ENCODE assay signal across 1 cellular context in the genomic region with DNA sequence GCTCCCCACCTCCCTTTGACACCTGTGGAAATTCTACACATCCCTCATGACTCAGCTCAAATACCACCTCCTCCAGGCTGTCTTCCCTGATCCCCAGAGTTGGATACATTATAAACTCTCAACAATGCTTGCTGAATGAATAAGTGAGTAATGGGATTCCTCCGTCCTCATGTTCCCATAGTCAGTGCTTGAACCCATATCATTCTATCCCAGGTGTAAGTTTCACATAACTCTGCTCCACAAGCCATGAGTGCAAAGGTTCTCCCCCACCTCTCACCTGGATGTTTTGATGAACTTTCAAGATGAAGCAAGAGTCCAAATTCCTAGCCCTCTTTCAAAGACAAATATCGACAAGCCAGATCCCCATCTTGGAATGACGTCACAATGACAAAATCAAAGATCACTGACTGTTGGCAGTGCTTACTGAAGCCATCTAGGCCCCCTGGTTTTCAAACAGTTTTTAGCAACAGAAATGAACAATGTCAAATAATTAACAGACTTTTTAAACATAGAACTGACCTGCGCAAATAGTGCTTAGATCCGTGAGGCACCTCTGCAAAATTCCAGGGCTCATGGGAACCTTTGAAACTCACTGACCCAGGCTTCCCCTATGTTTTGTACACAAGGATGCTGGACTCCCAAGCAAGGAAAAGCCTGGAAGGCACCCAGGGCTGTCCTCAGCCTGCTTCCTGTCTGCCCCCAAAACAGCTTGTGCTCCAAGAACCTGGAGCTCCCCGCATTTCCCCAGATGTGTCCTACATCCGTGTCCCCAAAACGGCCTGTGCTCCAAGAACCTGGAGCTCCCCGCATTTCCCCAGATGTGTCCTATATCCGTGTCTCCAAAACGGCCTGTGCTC.
A peak's percentile ranks its signal among the peaks of the same experiment; 100 is the strongest.
TF ChIP-seq lines count a peak whose summit lies in the region.

No MANE protein-coding gene starts in this region.

TF ChIP-seq in HepG2, 621 proteins besides CTCF, POLR2A, EP300 and RAD21 (continued from another document and continues in another):
- TF ChIP-seq, protein P1, sequence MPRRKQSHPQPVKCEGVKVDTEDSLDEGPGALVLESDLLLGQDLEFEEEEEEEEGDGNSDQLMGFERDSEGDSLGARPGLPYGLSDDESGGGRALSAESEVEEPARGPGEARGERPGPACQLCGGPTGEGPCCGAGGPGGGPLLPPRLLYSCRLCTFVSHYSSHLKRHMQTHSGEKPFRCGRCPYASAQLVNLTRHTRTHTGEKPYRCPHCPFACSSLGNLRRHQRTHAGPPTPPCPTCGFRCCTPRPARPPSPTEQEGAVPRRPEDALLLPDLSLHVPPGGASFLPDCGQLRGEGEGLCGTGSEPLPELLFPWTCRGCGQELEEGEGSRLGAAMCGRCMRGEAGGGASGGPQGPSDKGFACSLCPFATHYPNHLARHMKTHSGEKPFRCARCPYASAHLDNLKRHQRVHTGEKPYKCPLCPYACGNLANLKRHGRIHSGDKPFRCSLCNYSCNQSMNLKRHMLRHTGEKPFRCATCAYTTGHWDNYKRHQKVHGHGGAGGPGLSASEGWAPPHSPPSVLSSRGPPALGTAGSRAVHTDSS (CRISPR knock-in tag; conservative IDR thresholded peaks at IDR 0.05), result no peak
- TF ChIP-seq ARNT2 (CRISPR knock-in tag; IDR thresholded peaks at IDR 0.05; ENCODE audit: low read depth), result no peak
- peak; percentile 86 for TF ChIP-seq DPF2 (CRISPR knock-in tag; IDR thresholded peaks at IDR 0.05; ENCODE audit: borderline replicate concordance, low read depth)
- TF ChIP-seq, protein P2, sequence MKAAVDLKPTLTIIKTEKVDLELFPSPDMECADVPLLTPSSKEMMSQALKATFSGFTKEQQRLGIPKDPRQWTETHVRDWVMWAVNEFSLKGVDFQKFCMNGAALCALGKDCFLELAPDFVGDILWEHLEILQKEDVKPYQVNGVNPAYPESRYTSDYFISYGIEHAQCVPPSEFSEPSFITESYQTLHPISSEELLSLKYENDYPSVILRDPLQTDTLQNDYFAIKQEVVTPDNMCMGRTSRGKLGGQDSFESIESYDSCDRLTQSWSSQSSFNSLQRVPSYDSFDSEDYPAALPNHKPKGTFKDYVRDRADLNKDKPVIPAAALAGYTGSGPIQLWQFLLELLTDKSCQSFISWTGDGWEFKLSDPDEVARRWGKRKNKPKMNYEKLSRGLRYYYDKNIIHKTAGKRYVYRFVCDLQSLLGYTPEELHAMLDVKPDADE (CRISPR knock-in tag; IDR thresholded peaks at IDR 0.05), result no peak
- no peak for TF ChIP-seq SOX6 (IDR thresholded peaks at IDR 0.05)
- peak; percentile 96 for TF ChIP-seq SOX6 (CRISPR knock-in tag; IDR thresholded peaks at IDR 0.05)
- peak; percentile 86 for TF ChIP-seq NR2F6 (IDR thresholded peaks at IDR 0.05)
- peak; percentile 52 for TF ChIP-seq NR2F6 (CRISPR knock-in tag; IDR thresholded peaks at IDR 0.05)
- TF ChIP-seq ZNF687 (CRISPR knock-in tag; IDR thresholded peaks at IDR 0.05), result peak; percentile 77
- TF ChIP-seq HOXA9 (CRISPR knock-in tag; IDR thresholded peaks at IDR 0.05; ENCODE audit: borderline replicate concordance), result no peak
- peak; percentile 47; the same call in 1 of the 2 replicates for TF ChIP-seq SRY (CRISPR knock-in tag; IDR thresholded peaks at IDR 0.05)
- no peak for TF ChIP-seq ZNF652 (CRISPR knock-in tag; IDR thresholded peaks at IDR 0.05; ENCODE audit: borderline replicate concordance, low read depth)
- TF ChIP-seq MED8 (CRISPR knock-in tag; IDR thresholded peaks at IDR 0.05; ENCODE audit: insufficient replicate concordance), result no peak
- TF ChIP-seq CC2D1A (CRISPR knock-in tag; IDR thresholded peaks at IDR 0.05), result no peak
- TF ChIP-seq, protein P3, sequence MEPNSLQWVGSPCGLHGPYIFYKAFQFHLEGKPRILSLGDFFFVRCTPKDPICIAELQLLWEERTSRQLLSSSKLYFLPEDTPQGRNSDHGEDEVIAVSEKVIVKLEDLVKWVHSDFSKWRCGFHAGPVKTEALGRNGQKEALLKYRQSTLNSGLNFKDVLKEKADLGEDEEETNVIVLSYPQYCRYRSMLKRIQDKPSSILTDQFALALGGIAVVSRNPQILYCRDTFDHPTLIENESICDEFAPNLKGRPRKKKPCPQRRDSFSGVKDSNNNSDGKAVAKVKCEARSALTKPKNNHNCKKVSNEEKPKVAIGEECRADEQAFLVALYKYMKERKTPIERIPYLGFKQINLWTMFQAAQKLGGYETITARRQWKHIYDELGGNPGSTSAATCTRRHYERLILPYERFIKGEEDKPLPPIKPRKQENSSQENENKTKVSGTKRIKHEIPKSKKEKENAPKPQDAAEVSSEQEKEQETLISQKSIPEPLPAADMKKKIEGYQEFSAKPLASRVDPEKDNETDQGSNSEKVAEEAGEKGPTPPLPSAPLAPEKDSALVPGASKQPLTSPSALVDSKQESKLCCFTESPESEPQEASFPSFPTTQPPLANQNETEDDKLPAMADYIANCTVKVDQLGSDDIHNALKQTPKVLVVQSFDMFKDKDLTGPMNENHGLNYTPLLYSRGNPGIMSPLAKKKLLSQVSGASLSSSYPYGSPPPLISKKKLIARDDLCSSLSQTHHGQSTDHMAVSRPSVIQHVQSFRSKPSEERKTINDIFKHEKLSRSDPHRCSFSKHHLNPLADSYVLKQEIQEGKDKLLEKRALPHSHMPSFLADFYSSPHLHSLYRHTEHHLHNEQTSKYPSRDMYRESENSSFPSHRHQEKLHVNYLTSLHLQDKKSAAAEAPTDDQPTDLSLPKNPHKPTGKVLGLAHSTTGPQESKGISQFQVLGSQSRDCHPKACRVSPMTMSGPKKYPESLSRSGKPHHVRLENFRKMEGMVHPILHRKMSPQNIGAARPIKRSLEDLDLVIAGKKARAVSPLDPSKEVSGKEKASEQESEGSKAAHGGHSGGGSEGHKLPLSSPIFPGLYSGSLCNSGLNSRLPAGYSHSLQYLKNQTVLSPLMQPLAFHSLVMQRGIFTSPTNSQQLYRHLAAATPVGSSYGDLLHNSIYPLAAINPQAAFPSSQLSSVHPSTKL (CRISPR knock-in tag; IDR thresholded peaks at IDR 0.05), result peak; percentile 90
- TF ChIP-seq ZNF468 (CRISPR knock-in tag; IDR thresholded peaks at IDR 0.05), result no peak
- TF ChIP-seq KLF12 (CRISPR knock-in tag; IDR thresholded peaks at IDR 0.05; ENCODE audit: borderline replicate concordance), result no peak
- 0 out of 2 replicates have a peak, but pooled peaks have one; percentile 9 for TF ChIP-seq ZC3H13 (CRISPR knock-in tag; IDR thresholded peaks at IDR 0.05)
- TF ChIP-seq RELA (CRISPR knock-in tag; IDR thresholded peaks at IDR 0.05), result no peak
- no peak for TF ChIP-seq SRSF9 (IDR thresholded peaks at IDR 0.05; ENCODE audit: borderline replicate concordance, insufficient read depth, low read depth, low read length, poor library complexity, severe bottlenecking)
- no peak for TF ChIP-seq TFDP1 (CRISPR knock-in tag; IDR thresholded peaks at IDR 0.05; ENCODE audit: borderline replicate concordance)
- TF ChIP-seq ZNF441 (CRISPR knock-in tag; IDR thresholded peaks at IDR 0.05; ENCODE audit: borderline replicate concordance), result peak; percentile 22; the same call in 1 of the 2 replicates
- TF ChIP-seq, protein P4, sequence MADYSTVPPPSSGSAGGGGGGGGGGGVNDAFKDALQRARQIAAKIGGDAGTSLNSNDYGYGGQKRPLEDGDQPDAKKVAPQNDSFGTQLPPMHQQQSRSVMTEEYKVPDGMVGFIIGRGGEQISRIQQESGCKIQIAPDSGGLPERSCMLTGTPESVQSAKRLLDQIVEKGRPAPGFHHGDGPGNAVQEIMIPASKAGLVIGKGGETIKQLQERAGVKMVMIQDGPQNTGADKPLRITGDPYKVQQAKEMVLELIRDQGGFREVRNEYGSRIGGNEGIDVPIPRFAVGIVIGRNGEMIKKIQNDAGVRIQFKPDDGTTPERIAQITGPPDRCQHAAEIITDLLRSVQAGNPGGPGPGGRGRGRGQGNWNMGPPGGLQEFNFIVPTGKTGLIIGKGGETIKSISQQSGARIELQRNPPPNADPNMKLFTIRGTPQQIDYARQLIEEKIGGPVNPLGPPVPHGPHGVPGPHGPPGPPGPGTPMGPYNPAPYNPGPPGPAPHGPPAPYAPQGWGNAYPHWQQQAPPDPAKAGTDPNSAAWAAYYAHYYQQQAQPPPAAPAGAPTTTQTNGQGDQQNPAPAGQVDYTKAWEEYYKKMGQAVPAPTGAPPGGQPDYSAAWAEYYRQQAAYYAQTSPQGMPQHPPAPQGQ (CRISPR knock-in tag; IDR thresholded peaks at IDR 0.05; ENCODE audit: borderline replicate concordance), result no peak
- TF ChIP-seq ZNF256 (CRISPR knock-in tag; conservative IDR thresholded peaks at IDR 0.05), result no peak
- no peak for TF ChIP-seq ZNF274 (CRISPR knock-in tag; IDR thresholded peaks at IDR 0.05)
- TF ChIP-seq, protein P5, sequence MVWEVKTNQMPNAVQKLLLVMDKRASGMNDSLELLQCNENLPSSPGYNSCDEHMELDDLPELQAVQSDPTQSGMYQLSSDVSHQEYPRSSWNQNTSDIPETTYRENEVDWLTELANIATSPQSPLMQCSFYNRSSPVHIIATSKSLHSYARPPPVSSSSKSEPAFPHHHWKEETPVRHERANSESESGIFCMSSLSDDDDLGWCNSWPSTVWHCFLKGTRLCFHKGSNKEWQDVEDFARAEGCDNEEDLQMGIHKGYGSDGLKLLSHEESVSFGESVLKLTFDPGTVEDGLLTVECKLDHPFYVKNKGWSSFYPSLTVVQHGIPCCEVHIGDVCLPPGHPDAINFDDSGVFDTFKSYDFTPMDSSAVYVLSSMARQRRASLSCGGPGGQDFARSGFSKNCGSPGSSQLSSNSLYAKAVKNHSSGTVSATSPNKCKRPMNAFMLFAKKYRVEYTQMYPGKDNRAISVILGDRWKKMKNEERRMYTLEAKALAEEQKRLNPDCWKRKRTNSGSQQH (CRISPR knock-in tag; IDR thresholded peaks at IDR 0.05; ENCODE audit: low read depth), result 0 out of 2 replicates have a peak, but pooled peaks have one; percentile 12
- no peak for TF ChIP-seq REXO4 (CRISPR knock-in tag; IDR thresholded peaks at IDR 0.05; ENCODE audit: borderline replicate concordance)
- TF ChIP-seq ZNF142 (CRISPR knock-in tag; IDR thresholded peaks at IDR 0.05), result no peak
- no peak for TF ChIP-seq ELF4 (CRISPR knock-in tag; IDR thresholded peaks at IDR 0.05; ENCODE audit: borderline replicate concordance)
- TF ChIP-seq NPAS2 (CRISPR knock-in tag; IDR thresholded peaks at IDR 0.05; ENCODE audit: borderline replicate concordance), result no peak
